ENCODE assay signal across 32 cellular contexts in genomic region chr2:62424899-62425298, GRCh38.
A peak's percentile ranks its signal among the peaks of the same experiment; 100 is the strongest.
DNase-seq lines count a peak whose midpoint lies in the region; ATAC-seq and TF ChIP-seq lines count a peak whose summit lies in the region.
"Had no signal": no experiment of that assay in that cellular context is flagged by ENCODE, and none has a peak within 500 bp of the region (broad histone marks: within the 10 kb centered on the region; RNA-seq: fewer than 3 reads in every experiment).

No MANE protein-coding gene starts in this region.

- H3K9me3 ChIP-seq in breast epithelium: no peaks in the 10 kb centered on the region
- H3K9me3 ChIP-seq in mucosa of descending colon: no peaks in the 10 kb centered on the region
- H3K9me3 ChIP-seq: lower lobe of right lung, right lobe of liver, uterus had no signal

- peak; percentile 17 for DNase-seq in MCF 10A (ENCODE audit: unreplicated experiment)
- DNase-seq in breast epithelium (ENCODE audit: low spot score in 2 of 2): no peak
- DNase-seq in mucosa of descending colon: no peak
- DNase-seq in ureter (ENCODE audit: low spot score): peak; percentile 31
- DNase-seq in NCI-H187 treated with DMSO at 0.1 percent for 48 hours (lab: John Stamatoyannopoulos, UW): no peak
- DNase-seq in HUDEP-2 (lab: John Stamatoyannopoulos, UW; ENCODE audit: unreplicated experiment in 76 of 76): no peak
- no peak for DNase-seq in activated CD4-positive, alpha-beta T cell treated with anti-CD3 and anti-CD28 coated beads, Interleukin-2, amount 10 ng/mL, durations not matched to agents 24 days and 14 days
- DNase-seq: 8988T; activated CD4-positive, CD25-positive, alpha-beta regulatory T cell treated with anti-CD3 and anti-CD28 coated beads, Interleukin-2, amount 50 U/mL, for 72 hours; activated CD8-positive, alpha-beta T cell treated with anti-CD3 and anti-CD28 coated beads, Interleukin-2, amount 10 ng/mL, durations not matched to agents 7 days and 5 days; AML-193; aorta; CD8-positive, alpha-beta T cell; central memory CD4-positive, alpha-beta T cell; DMS 273 treated with DMSO at 0.1 percent for 48 hours; GM23248; HFFc6; KBM-7; lower lobe of right lung; NCI-H1417 treated with DMSO at 0.1 percent for 48 hours; NCI-H2081 treated with DMSO at 0.1 percent for 48 hours; NCI-H748 treated with DMSO at 0.1 percent for 48 hours; right lobe of liver; stimulated activated CD4-positive, alpha-beta T cell treated with anti-CD3 and anti-CD28 coated beads, Interleukin-4, amount 100 ng/mL, for 24 hours; uterus had no signal

- H3K36me3 Mint-ChIP-seq in MCF 10A (ENCODE audit: insufficient read depth, unreplicated experiment): no peaks in the 10 kb centered on the region
- H3K36me3 Mint-ChIP-seq in activated CD4-positive, alpha-beta T cell treated with anti-CD3 and anti-CD28 coated beads, Interleukin-2, amount 10 ng/mL, durations not matched to agents 24 days and 14 days (ENCODE audit: low read depth): no peaks in the 10 kb centered on the region
- H3K36me3 Mint-ChIP-seq: activated naive CD4-positive, alpha-beta T cell treated with anti-CD3 and anti-CD28 coated beads, Interleukin-2, amount 50 U/mL, for 72 hours; CD8-positive, alpha-beta T cell; stimulated activated memory B cell treated with anti-CD40 and anti-IgM and Interleukin-4, amounts not matched to agents 10 μg/mL and 1 μg/mL and 100 μg/mL, for 72 hours had no signal

- H3K4me3 ChIP-seq in breast epithelium (no peak overlapping the region), mucosa of descending colon (no peak overlapping the region)
- H3K4me3 ChIP-seq: GM23248, lower lobe of right lung, right lobe of liver, uterus had no signal

- intact Hi-C loops in MCF 10A (cut with micrococcal nuclease) (loop anchor here (1.0 kb wide), 1 partner anchor 350 kb away; no protein-coding TSS in a partner anchor), breast epithelium (cut with DNase I; ENCODE audit: low total_unique reads) (no loop called here), mucosa of descending colon (cut with DNase I, micrococcal nuclease) (no loop called here)
- intact Hi-C loops in activated CD4-positive, alpha-beta T cell treated with anti-CD3 and anti-CD28 coated beads, Interleukin-2, amount 10 ng/mL, durations not matched to agents 24 days and 14 days (cut with micrococcal nuclease): no loop called here

- TF ChIP-seq CTCF in MCF 10A (IDR thresholded peaks at IDR 0.05; ENCODE audit: unreplicated experiment) (no peak), breast epithelium (IDR thresholded peaks at IDR 0.05) (no peak), mucosa of descending colon (IDR thresholded peaks at IDR 0.05) (no peak)

- H3K27me3 ChIP-seq in breast epithelium: no peaks in the 10 kb centered on the region
- H3K27me3 ChIP-seq: right lobe of liver, uterus had no signal

- H3K4me1 Mint-ChIP-seq in MCF 10A (ENCODE audit: insufficient read depth, unreplicated experiment): peaks cover 27% of the 10 kb centered on the region
- no peaks in the 10 kb centered on the region for H3K4me1 Mint-ChIP-seq in activated CD4-positive, alpha-beta T cell treated with anti-CD3 and anti-CD28 coated beads, Interleukin-2, amount 10 ng/mL, durations not matched to agents 24 days and 14 days
- H3K4me1 Mint-ChIP-seq: stimulated activated memory B cell treated with anti-CD40 and anti-IgM and Interleukin-4, amounts not matched to agents 10 μg/mL and 1 μg/mL and 100 μg/mL, for 72 hours had no signal

- H3K27me3 Mint-ChIP-seq in MCF 10A (ENCODE audit: insufficient read depth, unreplicated experiment): no peaks in the 10 kb centered on the region
- H3K27me3 Mint-ChIP-seq in activated CD4-positive, alpha-beta T cell treated with anti-CD3 and anti-CD28 coated beads, Interleukin-2, amount 10 ng/mL, durations not matched to agents 24 days and 14 days: peaks cover 21% of the 10 kb centered on the region
- H3K27me3 Mint-ChIP-seq: dendritic cell treated with granulocyte-macrophage colony-stimulating factor and Interleukin-4, amounts not matched to agents 40 ng/mL and 50 ng/mL, for 4 days had no signal

- POLR2A ChIA-PET in MCF 10A (lab: Yijun Ruan, JAX): interaction anchor here (0.6 to 1.2 kb wide), 4 partner anchors 8 to 1163 kb away, joined by 3 read pairs; partner anchors contain the start of gene WDPCP

- H3K9me3 Mint-ChIP-seq in MCF 10A (ENCODE audit: unreplicated experiment): peaks cover 22% of the 10 kb centered on the region
- no peaks in the 10 kb centered on the region for H3K9me3 Mint-ChIP-seq in activated CD4-positive, alpha-beta T cell treated with anti-CD3 and anti-CD28 coated beads, Interleukin-2, amount 10 ng/mL, durations not matched to agents 24 days and 14 days
- H3K9me3 Mint-ChIP-seq: activated naive CD4-positive, alpha-beta T cell treated with anti-CD3 and anti-CD28 coated beads, Interleukin-2, amount 50 U/mL, for 72 hours; activated T-helper 2 cell treated with anti-CD3 and anti-CD28 coated beads, Interferon-gamma antibody, Interleukin-2, Interleukin-4, amounts not matched to agents 10 μg/mL and 5 μg/mL and 100 μg/mL, durations not matched to agents 14 hours and 24 hours and 36 hours; CD8-positive, alpha-beta T cell; dendritic cell treated with granulocyte-macrophage colony-stimulating factor and Interleukin-4, amounts not matched to agents 40 ng/mL and 50 ng/mL, for 4 days; HFFc6; T-helper 1 cell treated with Interleukin-12 subunit alpha and Interleukin-12 subunit beta and Interleukin-4 antibody, amounts not matched to agents 30 μg/mL and 1 μg/mL, for 36 hours had no signal

- no peak for TF ChIP-seq POLR2A in breast epithelium (IDR thresholded peaks at IDR 0.05)

- CTCF ChIA-PET in MCF 10A (lab: Yijun Ruan, JAX): interaction anchor here (1.4 kb wide), 1 partner anchor 14 kb away, joined by 9 read pairs; no protein-coding TSS in a partner anchor

- H3K4me1 ChIP-seq in breast epithelium (no peaks in the 10 kb centered on the region), mucosa of descending colon (ENCODE audit: low read depth) (no peaks in the 10 kb centered on the region)
- H3K4me1 ChIP-seq: lower lobe of right lung, parathyroid adenoma, right lobe of liver, uterus had no signal

- peak overlapping the region; percentile 97 for H3K27ac Mint-ChIP-seq in MCF 10A (ENCODE audit: low read depth, unreplicated experiment)
- no peak overlapping the region for H3K27ac Mint-ChIP-seq in activated CD4-positive, alpha-beta T cell treated with anti-CD3 and anti-CD28 coated beads, Interleukin-2, amount 10 ng/mL, durations not matched to agents 24 days and 14 days
- H3K27ac Mint-ChIP-seq: activated CD8-positive, alpha-beta T cell treated with anti-CD3 and anti-CD28 coated beads, Interleukin-2, amount 10 ng/mL, durations not matched to agents 7 days and 5 days; activated naive CD4-positive, alpha-beta T cell treated with anti-CD3 and anti-CD28 coated beads, Interleukin-2, amount 50 U/mL, for 72 hours; activated T-helper 2 cell treated with anti-CD3 and anti-CD28 coated beads, Interferon-gamma antibody, Interleukin-2, Interleukin-4, amounts not matched to agents 10 μg/mL and 5 μg/mL and 100 μg/mL, durations not matched to agents 14 hours and 24 hours and 36 hours; CD8-positive, alpha-beta T cell; dendritic cell treated with granulocyte-macrophage colony-stimulating factor and Interleukin-4, amounts not matched to agents 40 ng/mL and 50 ng/mL, for 4 days; HFFc6; stimulated activated memory B cell treated with anti-CD40 and anti-IgM and Interleukin-4, amounts not matched to agents 10 μg/mL and 1 μg/mL and 100 μg/mL, for 72 hours; T-helper 1 cell treated with Interleukin-12 subunit alpha and Interleukin-12 subunit beta and Interleukin-4 antibody, amounts not matched to agents 30 μg/mL and 1 μg/mL, for 36 hours had no signal

- H3K36me3 ChIP-seq in breast epithelium: no peaks in the 10 kb centered on the region
- no peaks in the 10 kb centered on the region for H3K36me3 ChIP-seq in mucosa of descending colon (ENCODE audit: low read depth)
- H3K36me3 ChIP-seq: lower lobe of right lung, right lobe of liver, uterus had no signal

- H3K27ac ChIP-seq in breast epithelium (no peak overlapping the region), cingulate gyrus (ENCODE audit: low read depth, low read length) (peak overlapping the region; percentile 91)
- H3K27ac ChIP-seq: GM23248, lower lobe of right lung, parathyroid adenoma, right lobe of liver, uterus had no signal

- peak; percentile 50 for ATAC-seq in mucosa of descending colon
- ATAC-seq: activated CD8-positive, alpha-beta T cell treated with anti-CD3 and anti-CD28 coated beads, Interleukin-2, amount 10 ng/mL, durations not matched to agents 7 days and 5 days; activated naive CD4-positive, alpha-beta T cell treated with anti-CD3 and anti-CD28 coated beads, Interleukin-2, amount 50 U/mL, for 72 hours; CD8-positive, alpha-beta T cell; stimulated activated memory B cell treated with anti-CD40 and anti-IgM and Interleukin-4, amounts not matched to agents 10 μg/mL and 1 μg/mL and 100 μg/mL, for 72 hours had no signal

- BruUV-seq in MCF 10A (replicated peaks; lab: Mats Ljungman, UMichigan): no TSS peak

- peak overlapping the region; percentile 33 for H3K4me3 Mint-ChIP-seq in MCF 10A (ENCODE audit: unreplicated experiment)
- no peak overlapping the region for H3K4me3 Mint-ChIP-seq in activated CD4-positive, alpha-beta T cell treated with anti-CD3 and anti-CD28 coated beads, Interleukin-2, amount 10 ng/mL, durations not matched to agents 24 days and 14 days
- H3K4me3 Mint-ChIP-seq: activated CD8-positive, alpha-beta T cell treated with anti-CD3 and anti-CD28 coated beads, Interleukin-2, amount 10 ng/mL, durations not matched to agents 7 days and 5 days; CD8-positive, alpha-beta T cell; dendritic cell treated with granulocyte-macrophage colony-stimulating factor and Interleukin-4, amounts not matched to agents 40 ng/mL and 50 ng/mL, for 4 days; HFFc6; stimulated activated memory B cell treated with anti-CD40 and anti-IgM and Interleukin-4, amounts not matched to agents 10 μg/mL and 1 μg/mL and 100 μg/mL, for 72 hours; T-helper 1 cell treated with Interleukin-12 subunit alpha and Interleukin-12 subunit beta and Interleukin-4 antibody, amounts not matched to agents 30 μg/mL and 1 μg/mL, for 36 hours had no signal

Comparison
In these comparisons a context has a peak if more than half of its experiments do, and no peak if none do; other contexts are left out.
1. DNase-seq: peak in MCF 10A (single experiment) and ureter (single experiment); none in breast epithelium (0 of 2), mucosa of descending colon (0 of 3), NCI-H187 treated with DMSO at 0.1 percent for 48 hours (single experiment), HUDEP-2 (0 of 76) and activated CD4-positive, alpha-beta T cell treated with anti-CD3 and anti-CD28 coated beads, Interleukin-2, amount 10 ng/mL, durations not matched to agents 24 days and 14 days (single experiment).